In genomic region chr16:46746821-46747776, GRCh38 we compare ENCODE assay signal across 1 cellular context.
TF ChIP-seq lines count a peak whose summit lies in the region.

No MANE protein-coding gene starts in this region.

TF ChIP-seq in HepG2, 621 proteins besides CTCF, POLR2A, EP300 and RAD21 (continued from another document and continues in another):
- no peak for TF ChIP-seq AKNA (CRISPR knock-in tag; IDR thresholded peaks at IDR 0.05; ENCODE audit: borderline replicate concordance)
- TF ChIP-seq ZFAT (CRISPR knock-in tag; conservative IDR thresholded peaks at IDR 0.05): no peak
- TF ChIP-seq FOXA3 (CRISPR knock-in tag; IDR thresholded peaks at IDR 0.05): no peak
- TF ChIP-seq MEIS1 (CRISPR knock-in tag; IDR thresholded peaks at IDR 0.05; ENCODE audit: borderline replicate concordance): no peak
- TF ChIP-seq GTF3A (CRISPR knock-in tag; conservative IDR thresholded peaks at IDR 0.05): 0 out of 2 replicates have a peak, but pooled peaks have one; percentile 20
- TF ChIP-seq PRDM10 (CRISPR knock-in tag; IDR thresholded peaks at IDR 0.05; ENCODE audit: low read depth): no peak
- TF ChIP-seq KDM6A (CRISPR knock-in tag; IDR thresholded peaks at IDR 0.05; ENCODE audit: low read depth): no peak
- 0 out of 2 replicates have a peak, but pooled peaks have one; percentile 56 for TF ChIP-seq ZNF260 (CRISPR knock-in tag; IDR thresholded peaks at IDR 0.05; ENCODE audit: borderline replicate concordance, low read depth)
- TF ChIP-seq SOX13 (IDR thresholded peaks at IDR 0.05): no peak; the same call in 1 of the 2 replicates
- peak in 1 of 2 experiments; percentile 39; a peak in 1 of 4 replicates for TF ChIP-seq SOX13 (CRISPR knock-in tag; conservative IDR thresholded peaks at IDR 0.05 in 1 of 2, IDR thresholded peaks at IDR 0.05 in 1 of 2)
- no peak for TF ChIP-seq NFRKB (IDR thresholded peaks at IDR 0.05)
- TF ChIP-seq, protein P1, sequence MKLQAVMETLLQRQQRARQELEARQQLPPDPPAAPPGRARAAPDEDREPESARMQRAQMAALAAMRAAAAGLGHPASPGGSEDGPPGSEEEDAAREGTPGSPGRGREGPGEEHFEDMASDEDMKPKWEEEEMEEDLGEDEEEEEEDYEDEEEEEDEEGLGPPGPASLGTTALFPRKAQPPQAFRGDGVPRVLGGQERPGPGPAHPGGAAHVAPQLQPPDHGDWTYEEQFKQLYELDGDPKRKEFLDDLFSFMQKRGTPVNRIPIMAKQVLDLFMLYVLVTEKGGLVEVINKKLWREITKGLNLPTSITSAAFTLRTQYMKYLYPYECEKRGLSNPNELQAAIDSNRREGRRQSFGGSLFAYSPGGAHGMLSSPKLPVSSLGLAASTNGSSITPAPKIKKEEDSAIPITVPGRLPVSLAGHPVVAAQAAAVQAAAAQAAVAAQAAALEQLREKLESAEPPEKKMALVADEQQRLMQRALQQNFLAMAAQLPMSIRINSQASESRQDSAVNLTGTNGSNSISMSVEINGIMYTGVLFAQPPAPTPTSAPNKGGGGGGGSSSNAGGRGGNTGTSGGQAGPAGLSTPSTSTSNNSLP (IDR thresholded peaks at IDR 0.05; ENCODE audit: low read depth, low read length): no peak
- TF ChIP-seq HDAC1 (CRISPR knock-in tag; IDR thresholded peaks at IDR 0.05): peak; percentile 37; the same call in 1 of the 2 replicates
- TF ChIP-seq, protein P2, sequence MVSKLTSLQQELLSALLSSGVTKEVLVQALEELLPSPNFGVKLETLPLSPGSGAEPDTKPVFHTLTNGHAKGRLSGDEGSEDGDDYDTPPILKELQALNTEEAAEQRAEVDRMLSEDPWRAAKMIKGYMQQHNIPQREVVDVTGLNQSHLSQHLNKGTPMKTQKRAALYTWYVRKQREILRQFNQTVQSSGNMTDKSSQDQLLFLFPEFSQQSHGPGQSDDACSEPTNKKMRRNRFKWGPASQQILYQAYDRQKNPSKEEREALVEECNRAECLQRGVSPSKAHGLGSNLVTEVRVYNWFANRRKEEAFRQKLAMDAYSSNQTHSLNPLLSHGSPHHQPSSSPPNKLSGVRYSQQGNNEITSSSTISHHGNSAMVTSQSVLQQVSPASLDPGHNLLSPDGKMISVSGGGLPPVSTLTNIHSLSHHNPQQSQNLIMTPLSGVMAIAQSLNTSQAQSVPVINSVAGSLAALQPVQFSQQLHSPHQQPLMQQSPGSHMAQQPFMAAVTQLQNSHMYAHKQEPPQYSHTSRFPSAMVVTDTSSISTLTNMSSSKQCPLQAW (CRISPR knock-in tag; IDR thresholded peaks at IDR 0.05): 0 out of 2 replicates have a peak, but pooled peaks have one; percentile 44
- 0 out of 2 replicates have a peak, but pooled peaks have one; percentile 63 for TF ChIP-seq PITX1 (CRISPR knock-in tag; IDR thresholded peaks at IDR 0.05)
- TF ChIP-seq ZFP91 (CRISPR knock-in tag; IDR thresholded peaks at IDR 0.05; ENCODE audit: borderline replicate concordance): peak; percentile 47; the same call in 1 of the 2 replicates
- TF ChIP-seq ZNF674 (CRISPR knock-in tag; IDR thresholded peaks at IDR 0.05; ENCODE audit: low read depth): no peak
- TF ChIP-seq, protein P3, sequence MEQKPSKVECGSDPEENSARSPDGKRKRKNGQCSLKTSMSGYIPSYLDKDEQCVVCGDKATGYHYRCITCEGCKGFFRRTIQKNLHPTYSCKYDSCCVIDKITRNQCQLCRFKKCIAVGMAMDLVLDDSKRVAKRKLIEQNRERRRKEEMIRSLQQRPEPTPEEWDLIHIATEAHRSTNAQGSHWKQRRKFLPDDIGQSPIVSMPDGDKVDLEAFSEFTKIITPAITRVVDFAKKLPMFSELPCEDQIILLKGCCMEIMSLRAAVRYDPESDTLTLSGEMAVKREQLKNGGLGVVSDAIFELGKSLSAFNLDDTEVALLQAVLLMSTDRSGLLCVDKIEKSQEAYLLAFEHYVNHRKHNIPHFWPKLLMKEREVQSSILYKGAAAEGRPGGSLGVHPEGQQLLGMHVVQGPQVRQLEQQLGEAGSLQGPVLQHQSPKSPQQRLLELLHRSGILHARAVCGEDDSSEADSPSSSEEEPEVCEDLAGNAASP (CRISPR knock-in tag; IDR thresholded peaks at IDR 0.05; ENCODE audit: borderline replicate concordance): peak; percentile 46; the same call in 1 of the 2 replicates
- no peak for TF ChIP-seq MYPOP (CRISPR knock-in tag; IDR thresholded peaks at IDR 0.05)
- TF ChIP-seq CBX1 (IDR thresholded peaks at IDR 0.05; ENCODE audit: low read depth): no peak
- TF ChIP-seq ZNF639 (CRISPR knock-in tag; conservative IDR thresholded peaks at IDR 0.05): no peak
- no peak for TF ChIP-seq CHD2 (IDR thresholded peaks at IDR 0.05; ENCODE audit: low read depth, low read length)
- TF ChIP-seq ZNF713 (CRISPR knock-in tag; IDR thresholded peaks at IDR 0.05): 0 out of 2 replicates have a peak, but pooled peaks have one; percentile 26
- TF ChIP-seq ZNF768 (CRISPR knock-in tag; IDR thresholded peaks at IDR 0.05): no peak
- no peak for TF ChIP-seq KLF11 (CRISPR knock-in tag; IDR thresholded peaks at IDR 0.05)
- no peak for TF ChIP-seq TMF1 (CRISPR knock-in tag; IDR thresholded peaks at IDR 0.05; ENCODE audit: low read depth)
- TF ChIP-seq CREB3 (CRISPR knock-in tag; IDR thresholded peaks at IDR 0.05): 0 out of 2 replicates have a peak, but pooled peaks have one; percentile 15
- 0 out of 2 replicates have a peak, but pooled peaks have one; percentile 41 for TF ChIP-seq ZNF792 (CRISPR knock-in tag; IDR thresholded peaks at IDR 0.05)
- TF ChIP-seq ATF4 (CRISPR knock-in tag; IDR thresholded peaks at IDR 0.05): no peak
- no peak for TF ChIP-seq ZNF354B (CRISPR knock-in tag; IDR thresholded peaks at IDR 0.05)
- TF ChIP-seq TEAD2 (CRISPR knock-in tag; IDR thresholded peaks at IDR 0.05): no peak
- TF ChIP-seq ZNF180 (CRISPR knock-in tag; IDR thresholded peaks at IDR 0.05; ENCODE audit: borderline replicate concordance, low read depth): no peak
- TF ChIP-seq, protein P4, sequence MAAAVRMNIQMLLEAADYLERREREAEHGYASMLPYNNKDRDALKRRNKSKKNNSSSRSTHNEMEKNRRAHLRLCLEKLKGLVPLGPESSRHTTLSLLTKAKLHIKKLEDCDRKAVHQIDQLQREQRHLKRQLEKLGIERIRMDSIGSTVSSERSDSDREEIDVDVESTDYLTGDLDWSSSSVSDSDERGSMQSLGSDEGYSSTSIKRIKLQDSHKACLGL (CRISPR knock-in tag; IDR thresholded peaks at IDR 0.05): no peak; the same call in 1 of the 2 replicates
- no peak for TF ChIP-seq ZNF263 (CRISPR knock-in tag; IDR thresholded peaks at IDR 0.05)
- TF ChIP-seq ZNF205 (CRISPR knock-in tag; IDR thresholded peaks at IDR 0.05): no peak
- TF ChIP-seq ZC3H13 (CRISPR knock-in tag; IDR thresholded peaks at IDR 0.05): no peak
